ENCODE assay signal across 8 cellular contexts in genomic region chr11:130002352-130002845, GRCh38. TPM values are rescaled to one million over a fixed set of nuclear protein-coding genes. Genes with fewer than 3 reads are reported as not detected.
A peak's percentile ranks its signal among the peaks of the same experiment; 100 is the strongest.
DNase-seq lines count a peak whose midpoint lies in the region; ATAC-seq, FAIRE-seq and TF ChIP-seq lines count a peak whose summit lies in the region.

Gene PRDM10 (minus strand): TSS chr11:130002835. CDS start chr11:129960964, 41,871 bp downstream.

- peaks cover 4% of the 10 kb centered on the region for H3K36me3 Mint-ChIP-seq in activated CD4-positive, alpha-beta memory T cell treated with anti-CD3 and anti-CD28 coated beads, Interleukin-2, amount 10 ng/mL, durations not matched to agents 7 days and 5 days (ENCODE audit: low read depth)

- DNase-seq in BE2C (peak; percentile 94), GM19239 (ENCODE audit: insufficient read length, low spot score) (peak; percentile 89), NCI-H774 (lab: John Stamatoyannopoulos, UW) (peak; percentile 95), lung (ENCODE audit: low spot score) (peak; percentile 93)
- peak; percentile 91 for DNase-seq in activated CD4-positive, alpha-beta memory T cell treated with anti-CD3 and anti-CD28 coated beads, Interleukin-2, amount 10 ng/mL, durations not matched to agents 7 days and 5 days
- peak; percentile 78 to 87 (median 80) for DNase-seq in stimulated activated CD4-positive, alpha-beta T cell treated with anti-CD3 and anti-CD28 coated beads, TNF-alpha, amount 100 ng/mL, for 48 hours (ENCODE audit: low read depth in 3 of 3)

- ATAC-seq in HG03439 (IDR thresholded peaks at IDR 0.05; ENCODE audit: unreplicated experiment) (peak; percentile 40), lung (ENCODE audit: insufficient read depth, low FRiP score) (peak; percentile 87)

- H3K9me3 Mint-ChIP-seq in activated CD4-positive, alpha-beta memory T cell treated with anti-CD3 and anti-CD28 coated beads, Interleukin-2, amount 10 ng/mL, durations not matched to agents 7 days and 5 days, result no peaks in the 10 kb centered on the region

- H3K27me3 ChIP-seq in BE2C (no peaks in the 10 kb centered on the region), ectodermal cell (ENCODE audit: control insufficient read depth, insufficient read depth, low read length, poor library complexity, severe bottlenecking) (no peaks in the 10 kb centered on the region), lung (ENCODE audit: control insufficient read depth, insufficient read depth) (no peaks in the 10 kb centered on the region)

- CTCF ChIA-PET in activated CD4-positive, alpha-beta memory T cell treated with anti-CD3 and anti-CD28 coated beads, Interleukin-2, amount 10 ng/mL, durations not matched to agents 7 days and 5 days (lab: Charles Lee), result interaction anchor here (0.6 to 4.6 kb wide), 7 partner anchors 10 to 914 kb away, joined by 3 to 40 read pairs (median 9); partner anchors contain the start of gene SNX19

- peak within 1 kb of the TSS; percentile 98 for H3K27ac Mint-ChIP-seq in activated CD4-positive, alpha-beta memory T cell treated with anti-CD3 and anti-CD28 coated beads, Interleukin-2, amount 10 ng/mL, durations not matched to agents 7 days and 5 days

- H3K4me3 ChIP-seq in BE2C (ENCODE audit: low read depth, low read length), result peak within 1 kb of the TSS; percentile 88
- peak within 1 kb of the TSS; percentile 70 for H3K4me3 ChIP-seq in ectodermal cell (ENCODE audit: insufficient read depth, low read depth, low read length)
- peak within 1 kb of the TSS; percentile 90 for H3K4me3 ChIP-seq in lung

- 0% methylated on average over 32 to 33 of the region's 33 CpGs for WGBS in ectodermal cell, 2 experiments
- 0% methylated on average over 23 to 33 of the region's 33 CpGs for WGBS in lung, 2 donors

- no peaks in the 10 kb centered on the region for H3K9me3 ChIP-seq in BE2C
- H3K9me3 ChIP-seq in ectodermal cell (ENCODE audit: control insufficient read depth, low read length), result no peaks in the 10 kb centered on the region
- H3K9me3 ChIP-seq in lung (ENCODE audit: control insufficient read depth in 2 of 2, insufficient read depth in 1 of 2, low read length in 1 of 2), result no peaks in the 10 kb centered on the region

- POLR2A ChIA-PET in activated CD4-positive, alpha-beta memory T cell treated with anti-CD3 and anti-CD28 coated beads, Interleukin-2, amount 10 ng/mL, durations not matched to agents 7 days and 5 days (lab: Charles Lee), result interaction anchor here (0.5 to 4.6 kb wide), 18 partner anchors 11 to 1963 kb away, joined by 3 to 56 read pairs (median 4); partner anchors contain the start of genes APLP2, NFRKB and ST14

- H3K4me3 Mint-ChIP-seq in activated CD4-positive, alpha-beta memory T cell treated with anti-CD3 and anti-CD28 coated beads, Interleukin-2, amount 10 ng/mL, durations not matched to agents 7 days and 5 days, result peak within 1 kb of the TSS; percentile 97

- H3K27me3 Mint-ChIP-seq in activated CD4-positive, alpha-beta memory T cell treated with anti-CD3 and anti-CD28 coated beads, Interleukin-2, amount 10 ng/mL, durations not matched to agents 7 days and 5 days, result peaks cover 2% of the 10 kb centered on the region

- FAIRE-seq in GM19239 (lab: Jason Lieb, UNC), result no peak

- no peaks in the 10 kb centered on the region for H3K36me3 ChIP-seq in BE2C
- no peaks in the 10 kb centered on the region for H3K36me3 ChIP-seq in ectodermal cell (ENCODE audit: control insufficient read depth, insufficient read depth, low read length)
- no peaks in the 10 kb centered on the region for H3K36me3 ChIP-seq in lung (ENCODE audit: control insufficient read depth in 2 of 2, insufficient read depth in 2 of 2, low read length in 2 of 2)

- TF ChIP-seq CTCF in BE2C (IDR thresholded peaks at IDR 0.05; ENCODE audit: low read depth, low read length) (no peak), lung (IDR thresholded peaks at IDR 0.05; ENCODE audit: control extremely low read depth, extremely low read depth) (no peak)

- H3K4me1 Mint-ChIP-seq in activated CD4-positive, alpha-beta memory T cell treated with anti-CD3 and anti-CD28 coated beads, Interleukin-2, amount 10 ng/mL, durations not matched to agents 7 days and 5 days, result peaks cover 33% of the 10 kb centered on the region

- peak within 1 kb of the TSS; percentile 100 for H3K27ac ChIP-seq in ectodermal cell (ENCODE audit: insufficient read depth, low read depth, low read length, poor library complexity, severe bottlenecking)
- H3K27ac ChIP-seq in lung (ENCODE audit: low read depth in 1 of 2, low read length in 1 of 2), result peak within 1 kb of the TSS; percentile 99 to 100

- no peaks in the 10 kb centered on the region for H3K4me1 ChIP-seq in BE2C
- H3K4me1 ChIP-seq in ectodermal cell (ENCODE audit: control insufficient read depth, insufficient read depth, low read length), result no peaks in the 10 kb centered on the region
- H3K4me1 ChIP-seq in lung (ENCODE audit: control insufficient read depth in 2 of 2, insufficient read depth in 2 of 2, low read length in 2 of 2), result peaks cover 5 to 9% of the 10 kb centered on the region in 2 donors

RNA-seq across cellular contexts. Expression of gene PRDM10, which starts in this region (rescaled TPM):
- polyA plus RNA-seq in BE2C (2012; ENCODE audit: insufficient read depth, insufficient read length, low read depth), result 5.4 TPM
- 10 to 100 TPM; 11.7 to 12.6 TPM for total RNA-seq in activated CD4-positive, alpha-beta memory T cell treated with anti-CD3 and anti-CD28 coated beads, Interleukin-2, amount 10 ng/mL, durations not matched to agents 7 days and 5 days
- 12.4 TPM for polyA plus RNA-seq in ectodermal cell (2013, experiment 1 of 4)
- polyA plus RNA-seq in ectodermal cell (2013, experiment 2 of 4), result 11.7 TPM
- 9.4 TPM for polyA plus RNA-seq in ectodermal cell (2013, experiment 3 of 4)
- 10.8 TPM for polyA plus RNA-seq in ectodermal cell (2013, experiment 4 of 4)
- 10 to 100 TPM in 1 of 2 donors, 1 to 10 TPM in 1; 8.7 to 19.0 TPM for total RNA-seq in lung
- polyA plus RNA-seq in lung, result 1 to 10 TPM; 2.3 to 2.7 TPM

Comparison
In these comparisons a context has a peak if more than half of its experiments do, and no peak if none do; other contexts are left out.
1. Peak in every context shown above with its lines: DNase-seq, ATAC-seq, H3K4me3 ChIP-seq and H3K27ac ChIP-seq.